22 cellular contexts compared by ENCODE assay signal in genomic region chr6:93210908-93211307, GRCh38.
DNase-seq lines count a peak whose midpoint lies in the region; ATAC-seq and TF ChIP-seq lines count a peak whose summit lies in the region.
"Had no signal": no experiment of that assay in that cellular context is flagged by ENCODE, and none has a peak within 500 bp of the region (broad histone marks: within the 10 kb centered on the region; RNA-seq: fewer than 3 reads in every experiment).

No MANE protein-coding gene starts in this region.

- H3K4me1 ChIP-seq in H9 (ENCODE audit: insufficient read depth, low read length), result 0 out of 2 replicates have a peak, but pooled peaks cover 2% of the 10 kb centered on the region
- peaks cover 0 to 31% (median 18%) of the 10 kb centered on the region in 4 donors for H3K4me1 ChIP-seq in esophagus muscularis mucosa
- no peaks in the 10 kb centered on the region for H3K4me1 ChIP-seq in mesendoderm (ENCODE audit: control insufficient read depth, low read depth, low read length)
- no peaks in the 10 kb centered on the region for H3K4me1 ChIP-seq in testis
- H3K4me1 ChIP-seq: A549, BE2C had no signal

- TF ChIP-seq EP300 in esophagus muscularis mucosa (IDR thresholded peaks at IDR 0.05), result no peak

- H2AK5ac ChIP-seq in H9 (ENCODE audit: insufficient read length, low read length) (no peak overlapping the region), mesendoderm (ENCODE audit: low read length) (no peak overlapping the region)

- H3K27me3 Mint-ChIP-seq in H9 (ENCODE audit: low read depth) (no peaks in the 10 kb centered on the region), CD14-positive monocyte (ENCODE audit: low read depth in 3 of 3) (no peaks in the 10 kb centered on the region)
- no peaks in the 10 kb centered on the region for H3K27me3 Mint-ChIP-seq in natural killer cell treated with Interleukin-12 subunit alpha and Interleukin-12 subunit beta and Interleukin-15 and Interleukin-18, amount 100 ng/mL, for 72 hours
- H3K27me3 Mint-ChIP-seq: CD4-positive, alpha-beta memory T cell had no signal

- H2BK15ac ChIP-seq in H9 (ENCODE audit: low read depth, low read length), result no peak overlapping the region
- H2BK15ac ChIP-seq in mesendoderm (replicated peaks; ENCODE audit: low read depth), result no peak overlapping the region

- no peak for ATAC-seq in HG03095 (IDR thresholded peaks at IDR 0.05; ENCODE audit: unreplicated experiment)
- no peak for ATAC-seq in natural killer cell treated with Interleukin-12 subunit alpha and Interleukin-12 subunit beta and Interleukin-15 and Interleukin-18, amount 100 ng/mL, for 72 hours
- ATAC-seq: A549, HCT116 had no signal

- no peaks in the 10 kb centered on the region for H3K23me2 ChIP-seq in H9 (ENCODE audit: insufficient read length, low read depth, low read length, poor library complexity, severe bottlenecking)

- H3K4me3 ChIP-seq in esophagus muscularis mucosa (no peak overlapping the region), mesendoderm (ENCODE audit: low read length) (no peak overlapping the region), testis (no peak overlapping the region)
- H3K4me3 ChIP-seq: A549; BLaER1 treated with 17β-estradiol and CSF1 and Interleukin-3, amounts not matched to agents 10 nM and 100 nM had no signal

- intact Hi-C loops in esophagus muscularis mucosa (cut with DNase I) (no loop called here), CD14-positive monocyte (cut with micrococcal nuclease) (no loop called here), testis (cut with DNase I; ENCODE audit: low total_unique reads) (no loop called here)

- H3T11ph ChIP-seq in H9 (ENCODE audit: low read length), result no peak overlapping the region

- H4K20me1 ChIP-seq in H9 (ENCODE audit: control insufficient read depth, insufficient read depth, insufficient read length), result no peaks in the 10 kb centered on the region
- H4K20me1 ChIP-seq: BLaER1 treated with 17β-estradiol and CSF1 and Interleukin-3, amounts not matched to agents 10 nM and 100 nM had no signal

- H3K36me3 ChIP-seq in esophagus muscularis mucosa (no peaks in the 10 kb centered on the region), mesendoderm (ENCODE audit: control insufficient read depth, insufficient read depth, low read length) (no peaks in the 10 kb centered on the region), testis (ENCODE audit: low read depth, missing control alignments) (no peaks in the 10 kb centered on the region)
- H3K36me3 ChIP-seq: BE2C; BLaER1 treated with 17β-estradiol and CSF1 and Interleukin-3, amounts not matched to agents 10 nM and 100 nM had no signal

- H3K79me1 ChIP-seq in H9 (ENCODE audit: insufficient read depth, low read depth, low read length, poor library complexity, severe bottlenecking) (no peaks in the 10 kb centered on the region), mesendoderm (ENCODE audit: low read length) (no peaks in the 10 kb centered on the region)

- H2BK20ac ChIP-seq in H9 (ENCODE audit: low read depth, low read length, poor library complexity, severe bottlenecking), result no peak overlapping the region

- H3K4me3 Mint-ChIP-seq in H9, result no peak overlapping the region
- H3K4me3 Mint-ChIP-seq in CD14-positive monocyte, result no peak overlapping the region
- no peak overlapping the region for H3K4me3 Mint-ChIP-seq in natural killer cell treated with Interleukin-12 subunit alpha and Interleukin-12 subunit beta and Interleukin-15 and Interleukin-18, amount 100 ng/mL, for 72 hours
- H3K4me3 Mint-ChIP-seq: CD4-positive, alpha-beta memory T cell had no signal

- H4K8ac ChIP-seq in H9 (replicated peaks; ENCODE audit: insufficient read length, low read depth, low read length), result no peak overlapping the region
- no peak overlapping the region for H4K8ac ChIP-seq in mesendoderm (ENCODE audit: low read depth, low read length)

- H3K18ac ChIP-seq in H9 (ENCODE audit: insufficient read length, low read depth, low read length) (no peak overlapping the region), mesendoderm (ENCODE audit: low read length) (no peak overlapping the region)

- H2BK120ac ChIP-seq in H9 (ENCODE audit: low read depth, low read length, poor library complexity, severe bottlenecking), result no peak overlapping the region
- no peak overlapping the region for H2BK120ac ChIP-seq in mesendoderm (ENCODE audit: low read depth, low read length)

- H3K4me2 ChIP-seq in H9 (ENCODE audit: insufficient read depth, insufficient read length, low read length), result no peak overlapping the region
- no peak overlapping the region for H3K4me2 ChIP-seq in mesendoderm (ENCODE audit: low read length)
- H3K4me2 ChIP-seq: A549; BLaER1 treated with 17β-estradiol and CSF1 and Interleukin-3, amounts not matched to agents 10 nM and 100 nM had no signal

- H3K36me3 Mint-ChIP-seq in H9 (ENCODE audit: insufficient read depth in 1 of 3, low read depth in 3 of 3), result no peaks in the 10 kb centered on the region; a peak in 1 of 7 replicates
- no peaks in the 10 kb centered on the region for H3K36me3 Mint-ChIP-seq in CD14-positive monocyte
- H3K36me3 Mint-ChIP-seq in natural killer cell treated with Interleukin-12 subunit alpha and Interleukin-12 subunit beta and Interleukin-15 and Interleukin-18, amount 100 ng/mL, for 72 hours, result no peaks in the 10 kb centered on the region
- H3K36me3 Mint-ChIP-seq: CD4-positive, alpha-beta memory T cell had no signal

- H3K4ac ChIP-seq in H9 (ENCODE audit: low read depth, low read length) (no peak overlapping the region), mesendoderm (ENCODE audit: low read depth, low read length) (no peak overlapping the region)

- H3K27me3 ChIP-seq in H9 (ENCODE audit: insufficient read depth, low read length) (no peaks in the 10 kb centered on the region), esophagus muscularis mucosa (no peaks in the 10 kb centered on the region), mesendoderm (ENCODE audit: insufficient read depth, low read length, poor library complexity) (no peaks in the 10 kb centered on the region), testis (no peaks in the 10 kb centered on the region)
- H3K27me3 ChIP-seq: BE2C; BLaER1 treated with 17β-estradiol and CSF1 and Interleukin-3, amounts not matched to agents 10 nM and 100 nM had no signal

- H3K27ac Mint-ChIP-seq in H9 (no peak overlapping the region), CD14-positive monocyte (no peak overlapping the region)
- H3K27ac Mint-ChIP-seq in natural killer cell treated with Interleukin-12 subunit alpha and Interleukin-12 subunit beta and Interleukin-15 and Interleukin-18, amount 100 ng/mL, for 72 hours, result no peak overlapping the region
- H3K27ac Mint-ChIP-seq: CD4-positive, alpha-beta memory T cell had no signal

- DNase-seq in H9 (no peak), esophagus muscularis mucosa (ENCODE audit: extremely low spot score) (no peak), mesendoderm (peak; percentile 6), CD14-positive monocyte (ENCODE audit: low spot score) (no peak), testis (no peak)
- DNase-seq in natural killer cell treated with Interleukin-12 subunit alpha and Interleukin-12 subunit beta and Interleukin-15 and Interleukin-18, amount 100 ng/mL, for 72 hours (ENCODE audit: low spot score), result no peak
- DNase-seq: 8988T; ACHN; AML-193; BE2C; Calu3; CD4-positive, alpha-beta memory T cell; COR-L47; DMS53; DMS79 treated with DMSO at 0.1 percent for 48 hours; GF-D8; GOT3; H7 had no signal

- H3K79me2 ChIP-seq in H9 (ENCODE audit: insufficient read depth, low read length) (no peaks in the 10 kb centered on the region), mesendoderm (ENCODE audit: control insufficient read depth, insufficient read depth, low read length) (no peaks in the 10 kb centered on the region)

- no peaks in the 10 kb centered on the region; a peak in 2 of 5 replicates for H3K9me3 Mint-ChIP-seq in H9
- peaks cover 0 to 5% (median 0%) of the 10 kb centered on the region in 7 donors for H3K9me3 Mint-ChIP-seq in CD14-positive monocyte
- H3K9me3 Mint-ChIP-seq in natural killer cell treated with Interleukin-12 subunit alpha and Interleukin-12 subunit beta and Interleukin-15 and Interleukin-18, amount 100 ng/mL, for 72 hours, result peaks cover 23% of the 10 kb centered on the region

- TF ChIP-seq POLR2A in esophagus muscularis mucosa (IDR thresholded peaks at IDR 0.05; ENCODE audit: low read depth), result no peak
- no peak for TF ChIP-seq POLR2A in testis (IDR thresholded peaks at IDR 0.05)

- TF ChIP-seq CTCF in H9 (conservative IDR thresholded peaks at IDR 0.05) (no peak), esophagus muscularis mucosa (IDR thresholded peaks at IDR 0.05) (no peak), CD14-positive monocyte (IDR thresholded peaks at IDR 0.05) (no peak), testis (IDR thresholded peaks at IDR 0.05) (no peak)

- H3K9me3 ChIP-seq in H9 (ENCODE audit: control insufficient read depth, low read depth, low read length) (no peaks in the 10 kb centered on the region), esophagus muscularis mucosa (no peaks in the 10 kb centered on the region), testis (no peaks in the 10 kb centered on the region)
- H3K9me3 ChIP-seq: A549, BE2C had no signal

- H3K4me1 Mint-ChIP-seq in H9, result peaks cover 3 to 8% of the 10 kb centered on the region in 2 experiments; a peak in 3 of 4 replicates
- H3K4me1 Mint-ChIP-seq in CD14-positive monocyte, result no peaks in the 10 kb centered on the region
- H3K4me1 Mint-ChIP-seq in natural killer cell treated with Interleukin-12 subunit alpha and Interleukin-12 subunit beta and Interleukin-15 and Interleukin-18, amount 100 ng/mL, for 72 hours (ENCODE audit: low read depth in 2 of 2), result no peaks in the 10 kb centered on the region
- H3K4me1 Mint-ChIP-seq: CD4-positive, alpha-beta memory T cell had no signal

- H3K56ac ChIP-seq in H9 (ENCODE audit: insufficient read length, low read depth, low read length), result no peak overlapping the region
- H3K56ac ChIP-seq in mesendoderm (ENCODE audit: low read length), result no peak overlapping the region

- H2AFZ ChIP-seq in H9 (ENCODE audit: low read length), result peak overlapping the region; percentile 98

- H3K14ac ChIP-seq in H9 (ENCODE audit: insufficient read depth, low read length), result no peak overlapping the region

- no peak overlapping the region for H4K91ac ChIP-seq in H9 (ENCODE audit: insufficient read length, low read depth, low read length)

- H3K9ac ChIP-seq in H9 (ENCODE audit: extremely low read depth, insufficient read length, low read length) (no peak overlapping the region), mesendoderm (ENCODE audit: low read length) (no peak overlapping the region)
- H3K9ac ChIP-seq: BLaER1 treated with 17β-estradiol and CSF1 and Interleukin-3, amounts not matched to agents 10 nM and 100 nM had no signal

- no peak overlapping the region for H3K23ac ChIP-seq in H9 (ENCODE audit: insufficient read length, low read depth, low read length)
- no peak overlapping the region for H3K23ac ChIP-seq in mesendoderm (ENCODE audit: low read length)

- H3K27ac ChIP-seq in H9 (ENCODE audit: insufficient read length, low read depth, low read length) (no peak overlapping the region), esophagus muscularis mucosa (replicated peaks in 1 of 4) (peak overlapping the region; percentile 55 to 78 (median 64)), mesendoderm (ENCODE audit: low read depth, low read length) (no peak overlapping the region), testis (no peak overlapping the region)
- H3K27ac ChIP-seq: A549 had no signal

- H4K5ac ChIP-seq in H9 (ENCODE audit: insufficient read length, low read depth, low read length) (no peak overlapping the region), mesendoderm (ENCODE audit: low read length) (no peak overlapping the region)

- no peak overlapping the region for H2BK12ac ChIP-seq in H9 (ENCODE audit: insufficient read length, low read depth, low read length)

- H2BK5ac ChIP-seq in H9 (ENCODE audit: insufficient read length, low read length), result no peak overlapping the region
- H2BK5ac ChIP-seq in mesendoderm (ENCODE audit: low read length), result no peak overlapping the region

Comparison
In these comparisons a context has a peak if more than half of its experiments do, and no peak if none do; other contexts are left out.
1. H3K27ac ChIP-seq: peak in esophagus muscularis mucosa (4 of 4); none in H9 (single experiment), mesendoderm (single experiment) and testis (0 of 2).